ENCODE assay signal across 14 cellular contexts in the genomic region with DNA sequence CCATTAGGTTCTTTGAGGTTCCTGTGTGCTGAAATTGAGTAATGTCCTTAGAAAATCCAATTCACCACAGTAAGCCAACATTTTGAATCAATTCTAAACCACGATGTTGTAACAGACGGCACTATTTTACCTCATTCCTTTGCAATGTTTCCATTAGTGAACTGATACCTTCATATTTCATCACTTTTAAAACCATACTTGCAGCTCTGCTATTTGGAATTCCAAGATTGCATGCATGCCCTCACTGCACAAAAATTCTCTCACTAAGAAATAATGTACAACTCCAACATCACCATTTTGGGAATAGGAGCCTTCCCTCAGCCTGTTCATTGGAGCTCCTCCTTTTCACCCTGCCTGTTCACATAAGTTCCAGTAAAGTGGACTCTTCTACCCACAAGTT.
DNase-seq lines count a peak whose midpoint lies in the region; ATAC-seq and TF ChIP-seq lines count a peak whose summit lies in the region.
"Had no signal": no experiment of that assay in that cellular context is flagged by ENCODE, and none has a peak within 500 bp of the region (broad histone marks: within the 10 kb centered on the region; RNA-seq: fewer than 3 reads in every experiment).

No MANE protein-coding gene starts in this region.

- DNase-seq in BJ (ENCODE audit: low read depth) (peak; percentile 99), MV-4-11 (lab: John Stamatoyannopoulos, UW) (peak; percentile 90), ecto neural progenitor cell (ENCODE audit: low spot score) (peak; percentile 8), omental fat pad (ENCODE audit: low spot score) (no peak), NCI-H1092 (lab: John Stamatoyannopoulos, UW) (no peak), SW 1271 (lab: John Stamatoyannopoulos, UW) (no peak)
- no peak for DNase-seq in activated effector memory CD4-positive, alpha-beta T cell treated with anti-CD3 and anti-CD28 coated beads, Interleukin-2, amount 50 U/mL, for 16 hours
- DNase-seq: activated T-cell treated with anti-CD3 and anti-CD28 coated beads for 4 hours; cerebellar nuclear complex; COR-L47; nephron progenitor cell; stimulated activated CD4-positive, alpha-beta T cell treated with anti-CD3 and anti-CD28 coated beads, Interleukin-2, amount 100 ng/mL, for 48 hours; T1000 had no signal

- ATAC-seq in omental fat pad (ENCODE audit: low FRiP score) (peak; percentile 35), HG03342 (IDR thresholded peaks at IDR 0.05; ENCODE audit: unreplicated experiment) (no peak)

- POLR2A ChIA-PET in BJ (lab: Charles Lee): no interaction called here

- peaks cover 9% of the 10 kb centered on the region for H3K36me3 ChIP-seq in BJ (ENCODE audit: control insufficient read depth, insufficient read depth, low read length)

- CTCF ChIA-PET in BJ (lab: Yijun Ruan, JAX): interaction anchor here (0.9 kb wide), 1 partner anchor 16 kb away, joined by 3 read pairs; no protein-coding TSS in a partner anchor

- no peaks in the 10 kb centered on the region for H3K27me3 ChIP-seq in BJ (ENCODE audit: control insufficient read depth, insufficient read depth, low read length)

- no peak for TF ChIP-seq CTCF in BJ (IDR thresholded peaks at IDR 0.05; ENCODE audit: insufficient read depth, low read depth, low read length)
- no peak for TF ChIP-seq CTCF in omental fat pad (IDR thresholded peaks at IDR 0.05)

- no peak overlapping the region for H3K4me3 ChIP-seq in BJ (ENCODE audit: low read depth, low read length)

Comparison
In these comparisons a context has a peak if more than half of its experiments do, and no peak if none do; other contexts are left out.
1. DNase-seq: peak in BJ (single experiment), MV-4-11 (single experiment) and ecto neural progenitor cell (single experiment); none in omental fat pad (single experiment), NCI-H1092 (single experiment), SW 1271 (0 of 2) and activated effector memory CD4-positive, alpha-beta T cell treated with anti-CD3 and anti-CD28 coated beads, Interleukin-2, amount 50 U/mL, for 16 hours (single experiment).